In genomic region chr7:157772486-157773130, GRCh38 we compare ENCODE assay signal across 17 cellular contexts.
DNase-seq lines count a peak whose midpoint lies in the region; ATAC-seq, FAIRE-seq and TF ChIP-seq lines count a peak whose summit lies in the region.
"Had no signal": no experiment of that assay in that cellular context is flagged by ENCODE, and none has a peak within 500 bp of the region (broad histone marks: within the 10 kb centered on the region; RNA-seq: fewer than 3 reads in every experiment).

No MANE protein-coding gene starts in this region.

- CTCF ChIA-PET in HepG2 (lab: Yijun Ruan, JAX; ENCODE audit: low intra/inter-chr PET ratio, low total read pairs): no interaction called here

- FAIRE-seq in HepG2 (lab: Jason Lieb, UNC) (no peak), kidney (lab: Jason Lieb, UNC) (no peak)
- FAIRE-seq: G401.6, GM12892 had no signal

- H3K4me1 ChIP-seq in right lobe of liver (no peaks in the 10 kb centered on the region), HepG2 (ENCODE audit: insufficient read depth, low read length) (no peaks in the 10 kb centered on the region), kidney (ENCODE audit: control insufficient read depth in 1 of 2, insufficient read depth in 1 of 2, low read depth in 1 of 2, low read length in 2 of 2) (no peaks in the 10 kb centered on the region), neuronal stem cell (ENCODE audit: control insufficient read depth in 2 of 2, insufficient read depth in 1 of 2, low read depth in 1 of 2, low read length in 2 of 2) (peaks cover 10 to 20% of the 10 kb centered on the region in 2 donors)

- peaks cover 3% of the 10 kb centered on the region; the same call in 1 of the 2 replicates for H4K20me1 ChIP-seq in HepG2 (ENCODE audit: insufficient read depth, low read length)

- H3K14ac ChIP-seq in neuronal stem cell (ENCODE audit: low read length): no peak overlapping the region

- no peak overlapping the region for H3K4ac ChIP-seq in neuronal stem cell (ENCODE audit: low read length)

- H2AFZ ChIP-seq in HepG2 (ENCODE audit: low read length) (no peak overlapping the region), neuronal stem cell (ENCODE audit: low read length) (no peak overlapping the region)

- TF ChIP-seq POLR2A in right lobe of liver (IDR thresholded peaks at IDR 0.05) (no peak), HepG2 (IDR thresholded peaks at IDR 0.05; ENCODE audit: insufficient read depth in 1 of 2, low read depth in 2 of 2, low read length in 2 of 2) (no peak)

- no peaks in the 10 kb centered on the region for H3K9me3 ChIP-seq in right lobe of liver
- peaks cover 8% of the 10 kb centered on the region; the same call in 1 of the 2 replicates for H3K9me3 ChIP-seq in HepG2 (ENCODE audit: low read length)
- peaks cover 0 to 2% of the 10 kb centered on the region in 2 donors for H3K9me3 ChIP-seq in kidney (ENCODE audit: control insufficient read depth in 1 of 2, low read length in 2 of 2)
- peaks cover 9 to 15% of the 10 kb centered on the region in 2 donors for H3K9me3 ChIP-seq in neuronal stem cell (replicated peaks in 1 of 2; ENCODE audit: control insufficient read depth in 2 of 2, insufficient read depth in 1 of 2, low read depth in 1 of 2, low read length in 2 of 2)

- no peak for TF ChIP-seq RAD21 in HepG2 (CRISPR knock-in tag; IDR thresholded peaks at IDR 0.05)

- H3K9ac ChIP-seq in HepG2 (ENCODE audit: insufficient read depth, low read depth, low read length) (no peak overlapping the region), kidney (ENCODE audit: low read length in 2 of 2) (no peak overlapping the region), neuronal stem cell (ENCODE audit: low read depth, low read length, poor library complexity) (no peak overlapping the region)

- no peaks in the 10 kb centered on the region for H3K79me1 ChIP-seq in neuronal stem cell (ENCODE audit: low read depth, low read length)

- no peak overlapping the region for H2BK12ac ChIP-seq in neuronal stem cell (ENCODE audit: low read length)

- DNase-seq in right lobe of liver: peak in 2 of 3 donors; percentile 10 to 50
- no peak for DNase-seq in HepG2 (ENCODE audit: low spot score)
- DNase-seq in kidney: peak; percentile 54
- no peak for DNase-seq in neuronal stem cell (ENCODE audit: low spot score)
- no peak for DNase-seq in DMS153 treated with DMSO at 0.1 percent for 48 hours (lab: John Stamatoyannopoulos, UW; ENCODE audit: unreplicated experiment)
- no peak for DNase-seq in NCI-H2227 treated with DMSO at 0.1 percent for 48 hours (lab: John Stamatoyannopoulos, UW)
- DNase-seq in NCI-H2171 (lab: John Stamatoyannopoulos, UW): no peak
- DNase-seq: C1 segment of cervical spinal cord; Calu3; CD4-positive, alpha-beta memory T cell; COR-L47; DND-41; GOT3; H7; HCEC 1CT had no signal

- H3K18ac ChIP-seq in neuronal stem cell (ENCODE audit: low read length): peak overlapping the region; percentile 56

- no peak overlapping the region for H3K23ac ChIP-seq in neuronal stem cell (ENCODE audit: low read depth, low read length, poor library complexity)

- H3K4me3 ChIP-seq in right lobe of liver (no peak overlapping the region), HepG2 (replicated peaks in 1 of 3; ENCODE audit: insufficient read depth in 1 of 3, low read depth in 2 of 3, low read length in 3 of 3) (no peak overlapping the region), kidney (ENCODE audit: low read length in 2 of 2) (no peak overlapping the region), neuronal stem cell (ENCODE audit: low read length in 2 of 2) (no peak overlapping the region)

- TF ChIP-seq EP300 in HepG2 (IDR thresholded peaks at IDR 0.05; ENCODE audit: low read depth in 2 of 2, low read length in 2 of 2): no peak
- no peak for TF ChIP-seq EP300 in HepG2 (CRISPR knock-in tag; IDR thresholded peaks at IDR 0.05; ENCODE audit: borderline replicate concordance)

- H2BK15ac ChIP-seq in neuronal stem cell (ENCODE audit: low read length): no peak overlapping the region

- no TSS peak for BruUV-seq in HepG2 (replicated peaks; lab: Mats Ljungman, UMichigan)

- TF ChIP-seq CTCF in right lobe of liver (IDR thresholded peaks at IDR 0.05): no peak
- no peak for TF ChIP-seq CTCF in HepG2 (CRISPR knock-in tag; IDR thresholded peaks at IDR 0.05)
- TF ChIP-seq CTCF in kidney (IDR thresholded peaks at IDR 0.05; ENCODE audit: borderline replicate concordance, extremely low read depth, insufficient read depth): no peak

- H4K8ac ChIP-seq in neuronal stem cell (ENCODE audit: low read depth, low read length): no peak overlapping the region

- H2AK5ac ChIP-seq in neuronal stem cell (ENCODE audit: low read depth, low read length): no peak overlapping the region

- H4K91ac ChIP-seq in neuronal stem cell (ENCODE audit: low read depth, low read length, poor library complexity): no peak overlapping the region

- no peak for ATAC-seq in right lobe of liver
- ATAC-seq in HepG2: no peak

- H3K4me2 ChIP-seq in HepG2 (ENCODE audit: low read depth, low read length): no peak overlapping the region
- H3K4me2 ChIP-seq in neuronal stem cell (ENCODE audit: insufficient read depth, low read length, poor library complexity, severe bottlenecking): no peak overlapping the region

- H3K36me3 ChIP-seq in right lobe of liver (no peaks in the 10 kb centered on the region), HepG2 (replicated peaks in 1 of 2; ENCODE audit: control insufficient read depth in 1 of 2, insufficient read depth in 2 of 2, low read length in 2 of 2) (no peaks in the 10 kb centered on the region), kidney (ENCODE audit: control insufficient read depth in 1 of 2, insufficient read depth in 2 of 2, low read length in 2 of 2) (no peaks in the 10 kb centered on the region), neuronal stem cell (replicated peaks in 1 of 2; ENCODE audit: control insufficient read depth in 2 of 2, insufficient read depth in 2 of 2, low read length in 2 of 2) (no peaks in the 10 kb centered on the region)

- no peak overlapping the region for H2BK120ac ChIP-seq in neuronal stem cell (ENCODE audit: low read depth, low read length)

- 68% methylated on average over 9 of the region's 21 CpGs for WGBS in right lobe of liver (ENCODE audit: insufficient coverage, low coverage, low lambda C conversion rate, missing lambda C conversion rate)
- 87% methylated on average over 6 of the region's 21 CpGs for WGBS in HepG2 (ENCODE audit: low lambda C conversion rate)
- no CpG with 5 or more reads among the region's 21 CpGs for WGBS in neuronal stem cell (ENCODE audit: extremely low coverage in 2 of 2, insufficient read length in 2 of 2, insufficient replicate concordance in 1 of 2), 2 donors

- H3K79me2 ChIP-seq in HepG2 (ENCODE audit: insufficient read depth, low read length): no peaks in the 10 kb centered on the region

- H3K27me3 ChIP-seq in right lobe of liver (no peaks in the 10 kb centered on the region), HepG2 (ENCODE audit: control insufficient read depth in 1 of 2, insufficient read depth in 2 of 2, low read length in 2 of 2) (peaks cover 0 to 2% of the 10 kb centered on the region in 2 experiments; a peak in 2 of 5 replicates), neuronal stem cell (ENCODE audit: control insufficient read depth in 3 of 3, insufficient read depth in 3 of 3, low read depth in 1 of 3, low read length in 3 of 3) (peaks cover 0 to 5% (median 3%) of the 10 kb centered on the region in 3 experiments)

- no peak overlapping the region for H2BK5ac ChIP-seq in neuronal stem cell (ENCODE audit: low read length)

- H3K27ac ChIP-seq in right lobe of liver (no peak overlapping the region), HepG2 (ENCODE audit: extremely low read length, insufficient read depth, low read length) (no peak overlapping the region), kidney (ENCODE audit: low read depth in 2 of 2, low read length in 2 of 2) (no peak overlapping the region), neuronal stem cell (replicated peaks; ENCODE audit: low read length) (no peak overlapping the region)

- intact Hi-C loops in right lobe of liver (cut with DNase I): no loop called here
- intact Hi-C loops in HepG2 (cut with micrococcal nuclease; ENCODE audit: unreplicated experiment): no loop called here
- intact Hi-C loops in kidney (cut with DNase I): no loop called here

- POLR2A ChIA-PET in HepG2 (lab: Yijun Ruan, JAX): no interaction called here

- in situ Hi-C loops in HepG2 (cut with HindIII; ENCODE audit: extremely low pct_ligation_motif_present, low pct_unique_long_range_greater_than_20kb): no loop called here

TF ChIP-seq in HepG2, 621 proteins besides CTCF, POLR2A, EP300 and RAD21:
- TF ChIP-seq ZNF761 (CRISPR knock-in tag; conservative IDR thresholded peaks at IDR 0.05): no peak
- TF ChIP-seq MAF1 (CRISPR knock-in tag; IDR thresholded peaks at IDR 0.05; ENCODE audit: borderline replicate concordance): no peak
- TF ChIP-seq ZBTB7A (CRISPR knock-in tag; IDR thresholded peaks at IDR 0.05): no peak
- TF ChIP-seq ZBTB4 (CRISPR knock-in tag; IDR thresholded peaks at IDR 0.05; ENCODE audit: borderline replicate concordance): no peak
- no peak for TF ChIP-seq ZNF605 (CRISPR knock-in tag; IDR thresholded peaks at IDR 0.05)
- no peak for TF ChIP-seq YEATS4 (CRISPR knock-in tag; IDR thresholded peaks at IDR 0.05; ENCODE audit: borderline replicate concordance)
- no peak for TF ChIP-seq CC2D1A (CRISPR knock-in tag; IDR thresholded peaks at IDR 0.05)
- no peak for TF ChIP-seq NFE2 (CRISPR knock-in tag; IDR thresholded peaks at IDR 0.05)

Comparison
In these comparisons a context has a peak if more than half of its experiments do, and no peak if none do; other contexts are left out.
1. DNase-seq: peak in right lobe of liver (2 of 3) and kidney (single experiment); none in HepG2 (single experiment), neuronal stem cell (single experiment), DMS153 treated with DMSO at 0.1 percent for 48 hours (single experiment), NCI-H2227 treated with DMSO at 0.1 percent for 48 hours (single experiment) and NCI-H2171 (single experiment).